ENCODE assay signal across 8 cellular contexts in genomic region chr20:38601216-38602184, GRCh38. TPM values are rescaled to one million over a fixed set of nuclear protein-coding genes. Genes with fewer than 3 reads are reported as not detected.
A peak's percentile ranks its signal among the peaks of the same experiment; 100 is the strongest.
DNase-seq lines count a peak whose midpoint lies in the region; ATAC-seq and TF ChIP-seq lines count a peak whose summit lies in the region.

TSS of gene ARHGAP40 (plus strand) at chr20:38601809.

- no peaks in the 10 kb centered on the region for H4K20me1 ChIP-seq in hepatocyte (ENCODE audit: insufficient read depth, poor library complexity, severe bottlenecking)

- peak within 1 kb of the TSS; percentile 69 for H3K4me2 ChIP-seq in hepatocyte

- H3K27ac ChIP-seq in WERI-Rb-1 (no peak within 1 kb of the TSS), hepatocyte (no peak within 1 kb of the TSS)

- DNase-seq in AG09309 (ENCODE audit: low read depth) = no peak
- peak; percentile 29 for DNase-seq in WERI-Rb-1
- peak; percentile 45 for DNase-seq in hepatocyte (ENCODE audit: low spot score)
- DNase-seq in stimulated activated CD8-positive, alpha-beta memory T cell treated with anti-CD3 and anti-CD28 coated beads, Interleukin-15, amount 100 ng/mL, for 48 hours (ENCODE audit: low read depth in 2 of 2) = peak; percentile 17 to 22
- no peak for DNase-seq in AG08395 (ENCODE audit: low spot score)
- no peak for DNase-seq in epidermal melanocyte (ENCODE audit: insufficient read length, low spot score)
- no peak for DNase-seq in NK-92 (lab: John Stamatoyannopoulos, UW; ENCODE audit: unreplicated experiment)

- TF ChIP-seq CTCF in AG09309 (IDR thresholded peaks at IDR 0.05; ENCODE audit: control insufficient read depth, insufficient read depth, low read depth, low read length, missing control alignments) = peak; percentile 40
- TF ChIP-seq CTCF in WERI-Rb-1 (IDR thresholded peaks at IDR 0.05; ENCODE audit: low read depth, low read length) = 0 out of 2 replicates have a peak, but pooled peaks have one; percentile 33
- no peak for TF ChIP-seq CTCF in hepatocyte (IDR thresholded peaks at IDR 0.05; ENCODE audit: poor library complexity)

- no peak within 1 kb of the TSS for H2AFZ ChIP-seq in hepatocyte

- peak; percentile 66 for ATAC-seq in GM21447 (IDR thresholded peaks at IDR 0.05; ENCODE audit: unreplicated experiment)

- peaks cover 5% of the 10 kb centered on the region for H3K4me1 ChIP-seq in hepatocyte (ENCODE audit: insufficient read depth)

- no peaks in the 10 kb centered on the region for H3K27me3 ChIP-seq in WERI-Rb-1 (ENCODE audit: insufficient read depth, low read depth, severe bottlenecking)
- H3K27me3 ChIP-seq in hepatocyte = peaks cover 26% of the 10 kb centered on the region

- H3K9me3 ChIP-seq in WERI-Rb-1 (ENCODE audit: severe bottlenecking) (no peaks in the 10 kb centered on the region), hepatocyte (ENCODE audit: low read depth) (no peaks in the 10 kb centered on the region)

- WGBS in hepatocyte (ENCODE audit: low lambda C conversion rate, missing lambda C conversion rate) = 23% methylated on average over 31 of the region's 42 CpGs

- no peaks in the 10 kb centered on the region for H3K79me2 ChIP-seq in hepatocyte

- H3K4me3 ChIP-seq in AG09309 (ENCODE audit: control insufficient read depth, low read depth, low read length) (no peak within 1 kb of the TSS; the same call in 1 of the 2 replicates), WERI-Rb-1 (ENCODE audit: low read depth, low read length) (no peak within 1 kb of the TSS), hepatocyte (no peak within 1 kb of the TSS)

- H3K36me3 ChIP-seq in WERI-Rb-1 (no peaks in the 10 kb centered on the region), hepatocyte (replicated peaks; ENCODE audit: insufficient read depth, low read depth) (no peaks in the 10 kb centered on the region)

- H3K9me2 ChIP-seq in hepatocyte (replicated peaks; ENCODE audit: insufficient read depth) = no peaks in the 10 kb centered on the region

RNA-seq across cellular contexts. Expression of gene ARHGAP40, which starts in this region (rescaled TPM):
- 0.28 and 1.2 TPM in 2 replicates for total RNA-seq in hepatocyte
- 1.1 and 2.4 TPM in 2 replicates for polyA plus RNA-seq in hepatocyte

Comparison
In these comparisons a context has a peak if more than half of its experiments do, and no peak if none do; other contexts are left out.
1. DNase-seq: peak in WERI-Rb-1 (single experiment), hepatocyte (single experiment) and stimulated activated CD8-positive, alpha-beta memory T cell treated with anti-CD3 and anti-CD28 coated beads, Interleukin-15, amount 100 ng/mL, for 48 hours (2 of 2); none in AG09309 (single experiment), AG08395 (single experiment), epidermal melanocyte (single experiment) and NK-92 (single experiment).